In the genomic region with DNA sequence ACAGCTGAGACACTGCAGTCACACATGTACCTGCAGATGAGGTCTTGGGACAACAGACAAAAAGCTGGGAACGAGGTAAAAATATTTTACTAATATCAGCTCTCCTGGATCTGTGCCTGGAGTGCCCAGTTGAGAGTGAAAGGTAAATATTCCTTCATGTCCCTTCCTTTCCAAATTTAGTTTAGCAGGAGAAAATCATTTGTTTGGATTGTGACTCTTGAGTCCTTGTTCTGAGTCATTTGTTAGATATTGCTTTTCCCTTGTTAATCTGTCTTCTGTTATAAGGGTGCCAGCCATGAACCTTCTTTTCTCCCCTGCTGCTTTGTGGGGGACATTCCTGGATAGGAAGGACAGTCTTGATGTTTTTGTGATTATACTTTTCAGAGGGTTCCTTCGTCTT, we compare ENCODE assay signal across 7 cellular contexts.
"Had no signal": no experiment of that assay in that cellular context is flagged by ENCODE, and none has a peak within 500 bp of the region (broad histone marks: within the 10 kb centered on the region; RNA-seq: fewer than 3 reads in every experiment).

No MANE protein-coding gene starts in this region.

- DNase-seq: H9, HCEC 1CT, IMR-90, KG1 had no signal

- H3K4me3 ChIP-seq: GM23338, K562 had no signal

- H2AFZ ChIP-seq: GM23338 had no signal

- H3K27ac ChIP-seq: HL-60 had no signal

- H3K4me2 ChIP-seq: GM23338 had no signal

- ATAC-seq: GM23338, K562 had no signal
